In the genomic region with DNA sequence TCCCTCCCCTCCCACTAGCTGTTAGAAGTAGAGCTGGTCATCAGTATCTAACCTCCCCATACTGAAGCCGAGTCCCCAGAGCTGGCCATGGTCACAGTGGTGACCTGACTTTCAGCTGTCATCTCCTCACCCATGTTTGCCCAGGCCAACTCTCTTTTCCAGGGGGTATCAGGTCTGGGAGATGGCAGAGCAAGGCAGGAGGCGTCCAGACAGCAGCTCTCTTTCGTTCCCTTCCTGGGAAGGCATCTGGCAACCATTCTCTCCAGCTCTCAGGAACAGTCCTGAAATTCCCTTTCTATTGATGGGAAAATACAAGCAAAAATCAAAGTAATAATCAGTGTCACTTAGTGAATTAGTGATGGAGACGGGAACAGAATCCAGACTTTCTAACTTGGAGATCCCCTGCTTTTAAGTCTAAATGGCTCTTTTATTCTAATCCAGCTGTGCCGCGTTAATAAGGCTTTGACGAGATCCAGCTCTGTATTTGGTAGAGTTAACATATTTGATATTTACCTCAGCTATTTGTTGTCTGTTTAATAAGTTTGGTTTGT, we compare ENCODE assay signal across 32 cellular contexts.
"Had no signal": no experiment of that assay in that cellular context is flagged by ENCODE, and none has a peak within 500 bp of the region (broad histone marks: within the 10 kb centered on the region; RNA-seq: fewer than 3 reads in every experiment).

No MANE protein-coding gene starts in this region.

- H3K4me1 ChIP-seq: breast epithelium, esophagus squamous epithelium, stomach, suprapubic skin, tibial artery, upper lobe of right lung had no signal

- H3K36me3 ChIP-seq: breast epithelium, esophagus squamous epithelium, neutrophil, ovary, sigmoid colon, stomach, suprapubic skin, tibial artery, upper lobe of right lung had no signal

- H3K9me3 ChIP-seq: breast epithelium, esophagus squamous epithelium, mucosa of descending colon, neutrophil, ovary, sigmoid colon, stomach, suprapubic skin, tibial artery, upper lobe of right lung had no signal

- H3K4me3 ChIP-seq: breast epithelium, esophagus squamous epithelium, mucosa of descending colon, ovary, sigmoid colon, stomach, suprapubic skin, tibial artery, upper lobe of right lung had no signal

- H3K27ac Mint-ChIP-seq: activated CD8-positive, alpha-beta T cell treated with anti-CD3 and anti-CD28 coated beads for 36 hours; activated naive CD4-positive, alpha-beta T cell treated with anti-CD3 and anti-CD28 coated beads, Interleukin-2, amount 50 U/mL, for 24 hours; activated T-helper 17 cell treated with anti-CD3 and anti-CD28 coated beads, Interleukin-2, amount 50 U/mL, for 72 hours; immature natural killer cell; memory B cell; natural killer cell treated with Interleukin-12 subunit alpha and Interleukin-12 subunit beta and Interleukin-15 and Interleukin-18, amount 100 ng/mL, for 72 hours; progenitor cell of endocrine pancreas; stimulated activated naive B cell treated with anti-CD40 and anti-IgM and Interleukin-4, amounts not matched to agents 10 μg/mL and 1 μg/mL and 100 μg/mL, for 72 hours had no signal

- ATAC-seq: activated CD8-positive, alpha-beta T cell treated with anti-CD3 and anti-CD28 coated beads for 36 hours; activated T-cell treated with anti-CD3 and anti-CD28 coated beads, Interleukin-2, amount 50 U/mL, for 4 hours; activated T-helper 17 cell treated with anti-CD3 and anti-CD28 coated beads, Interleukin-2, amount 50 U/mL, for 72 hours; left colon; mucosa of descending colon; stimulated activated naive B cell treated with anti-CD40 and anti-IgM and Interleukin-4, amounts not matched to agents 10 μg/mL and 1 μg/mL and 100 μg/mL, for 72 hours; upper lobe of right lung had no signal

- H3K4me3 Mint-ChIP-seq: activated CD4-positive, alpha-beta T cell treated with anti-CD3 and anti-CD28 coated beads, Interleukin-2, amount 10 ng/mL, durations not matched to agents 7 days and 5 days; activated CD8-positive, alpha-beta T cell treated with anti-CD3 and anti-CD28 coated beads for 36 hours; activated naive CD4-positive, alpha-beta T cell treated with anti-CD3 and anti-CD28 coated beads, Interleukin-2, amount 50 U/mL, for 24 hours; activated T-cell treated with anti-CD3 and anti-CD28 coated beads, Interleukin-2, amount 50 U/mL, for 4 hours; activated T-helper 17 cell treated with anti-CD3 and anti-CD28 coated beads, Interleukin-2, amount 50 U/mL, for 72 hours; central memory CD8-positive, alpha-beta T cell; immature natural killer cell; memory B cell; natural killer cell treated with Interleukin-12 subunit alpha and Interleukin-12 subunit beta and Interleukin-15 and Interleukin-18, amount 100 ng/mL, for 72 hours; stimulated activated naive B cell treated with anti-CD40 and anti-IgM and Interleukin-4, amounts not matched to agents 10 μg/mL and 1 μg/mL and 100 μg/mL, for 72 hours had no signal

- H3K36me3 Mint-ChIP-seq: activated naive CD4-positive, alpha-beta T cell treated with anti-CD3 and anti-CD28 coated beads, Interleukin-2, amount 50 U/mL, for 24 hours; immature natural killer cell; memory B cell; natural killer cell treated with Interleukin-12 subunit alpha and Interleukin-12 subunit beta and Interleukin-15 and Interleukin-18, amount 100 ng/mL, for 72 hours; stimulated activated naive B cell treated with anti-CD40 and anti-IgM and Interleukin-4, amounts not matched to agents 10 μg/mL and 1 μg/mL and 100 μg/mL, for 72 hours had no signal

- H3K27me3 ChIP-seq: breast epithelium, esophagus squamous epithelium, ovary, sigmoid colon, stomach, suprapubic skin, tibial artery, upper lobe of right lung had no signal

- H3K27ac ChIP-seq: breast epithelium, epithelial cell of prostate, esophagus squamous epithelium, neutrophil, ovary, sigmoid colon, stomach, suprapubic skin, tibial artery, upper lobe of right lung had no signal

- H3K9me3 Mint-ChIP-seq: activated CD4-positive, alpha-beta T cell treated with anti-CD3 and anti-CD28 coated beads, Interleukin-2, amount 10 ng/mL, durations not matched to agents 7 days and 5 days; activated CD8-positive, alpha-beta T cell treated with anti-CD3 and anti-CD28 coated beads for 36 hours; activated naive CD4-positive, alpha-beta T cell treated with anti-CD3 and anti-CD28 coated beads, Interleukin-2, amount 50 U/mL, for 24 hours; activated T-cell treated with anti-CD3 and anti-CD28 coated beads, Interleukin-2, amount 50 U/mL, for 4 hours; central memory CD8-positive, alpha-beta T cell; immature natural killer cell; memory B cell; natural killer cell treated with Interleukin-12 subunit alpha and Interleukin-12 subunit beta and Interleukin-15 and Interleukin-18, amount 100 ng/mL, for 72 hours; stimulated activated naive B cell treated with anti-CD40 and anti-IgM and Interleukin-4, amounts not matched to agents 10 μg/mL and 1 μg/mL and 100 μg/mL, for 72 hours had no signal

- DNase-seq: activated CD4-positive, alpha-beta T cell treated with anti-CD3 and anti-CD28 coated beads, Interleukin-2, amount 10 ng/mL, durations not matched to agents 7 days and 5 days; activated CD4-positive, CD25-positive, alpha-beta regulatory T cell treated with anti-CD3 and anti-CD28 coated beads, Interleukin-2, amount 50 U/mL, for 72 hours; activated CD8-positive, alpha-beta T cell treated with anti-CD3 and anti-CD28 coated beads for 36 hours; activated T-cell treated with anti-CD3 and anti-CD28 coated beads, Interleukin-2, amount 50 U/mL, for 4 hours; dermis blood vessel endothelial cell; effector CD8-positive, alpha-beta T cell; esophagus squamous epithelium; glutamatergic neuron; immature natural killer cell; kidney; left colon; mucosa of descending colon; ovary; retina; sigmoid colon; small intestine; stimulated activated CD4-positive, alpha-beta T cell treated with anti-CD3 and anti-CD28 coated beads, Interleukin-1b, Interleukin-23, amount 100 ng/mL, for 48 hours; stimulated activated naive B cell treated with anti-CD40 and anti-IgM and Interleukin-4, amounts not matched to agents 10 μg/mL and 1 μg/mL and 100 μg/mL, for 72 hours; stomach; T-helper 2 cell; tibial artery; upper lobe of right lung had no signal

- H3K4me1 Mint-ChIP-seq: activated CD4-positive, alpha-beta T cell treated with anti-CD3 and anti-CD28 coated beads, Interleukin-2, amount 10 ng/mL, durations not matched to agents 7 days and 5 days; activated naive CD4-positive, alpha-beta T cell treated with anti-CD3 and anti-CD28 coated beads, Interleukin-2, amount 50 U/mL, for 24 hours; central memory CD8-positive, alpha-beta T cell; immature natural killer cell; memory B cell; stimulated activated naive B cell treated with anti-CD40 and anti-IgM and Interleukin-4, amounts not matched to agents 10 μg/mL and 1 μg/mL and 100 μg/mL, for 72 hours had no signal
